ENCODE assay signal across 28 cellular contexts in the genomic region with DNA sequence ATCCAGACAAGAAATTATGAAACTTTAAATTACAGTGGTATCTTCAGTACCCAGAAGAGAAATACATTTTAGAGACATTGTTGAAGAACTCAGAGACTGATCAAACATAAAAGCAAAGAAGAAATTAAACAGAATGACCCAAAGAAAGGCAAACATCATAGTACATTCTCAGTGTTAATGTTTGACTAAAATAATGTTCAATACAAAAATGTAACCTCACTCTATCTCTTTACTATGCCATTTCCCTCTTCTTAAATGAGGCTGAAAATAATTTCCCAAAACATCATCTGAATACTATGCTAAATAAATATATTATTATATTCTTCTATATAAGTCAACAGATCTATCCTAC.
"Had no signal": no experiment of that assay in that cellular context is flagged by ENCODE, and none has a peak within 500 bp of the region (broad histone marks: within the 10 kb centered on the region; RNA-seq: fewer than 3 reads in every experiment).

No MANE protein-coding gene starts in this region.

- H3K4me2 ChIP-seq: neural progenitor cell had no signal

- H3K27ac Mint-ChIP-seq: activated CD4-positive, alpha-beta T cell treated with anti-CD3 and anti-CD28 coated beads, Interleukin-2, amount 10 ng/mL, durations not matched to agents 7 days and 5 days; activated CD8-positive, alpha-beta T cell treated with anti-CD3 and anti-CD28 coated beads for 36 hours; activated T-helper 17 cell treated with anti-CD3 and anti-CD28 coated beads, Interleukin-2, amount 50 U/mL, for 72 hours; effector memory CD8-positive, alpha-beta T cell; natural killer cell; neural progenitor cell had no signal

- H2AFZ ChIP-seq: neural progenitor cell, parathyroid adenoma had no signal

- H3K36me3 ChIP-seq: brain microvascular endothelial cell, left ventricle myocardium inferior, neural progenitor cell, suprapubic skin, tibial artery had no signal

- H3K36me3 Mint-ChIP-seq: natural killer cell had no signal

- H3K27me3 ChIP-seq: brain microvascular endothelial cell, neural progenitor cell, suprapubic skin, tibial artery had no signal

- H3K9me3 ChIP-seq: left ventricle myocardium inferior, psoas muscle, suprapubic skin, tibial artery had no signal

- H3K27me3 Mint-ChIP-seq: activated CD4-positive, alpha-beta T cell treated with anti-CD3 and anti-CD28 coated beads, Interleukin-2, amount 10 ng/mL, durations not matched to agents 7 days and 5 days; activated CD8-positive, alpha-beta T cell treated with anti-CD3 and anti-CD28 coated beads for 36 hours; activated T-helper 17 cell treated with anti-CD3 and anti-CD28 coated beads, Interleukin-2, amount 50 U/mL, for 72 hours; effector memory CD8-positive, alpha-beta T cell had no signal

- H3K9ac ChIP-seq: neural progenitor cell, parathyroid adenoma had no signal

- DNase-seq: activated CD4-positive, alpha-beta T cell treated with anti-CD3 and anti-CD28 coated beads for 1 hour; activated CD4-positive, alpha-beta T cell treated with anti-CD3 and anti-CD28 coated beads, Interleukin-2, amount 10 ng/mL, durations not matched to agents 7 days and 5 days; activated CD8-positive, alpha-beta T cell treated with anti-CD3 and anti-CD28 coated beads for 36 hours; activated gamma-delta T cell treated with Interleukin-2 at 50 U/mL for 16 hours; activated naive CD4-positive, alpha-beta T cell treated with anti-CD3 and anti-CD28 coated beads, Interleukin-2, amount 50 U/mL, for 16 hours; activated T-cell treated with anti-CD3 and anti-CD28 coated beads, Interleukin-2, amount 50 U/mL, for 4 hours; amniotic stem cell; brain microvascular endothelial cell; effector memory CD8-positive, alpha-beta T cell; head of caudate nucleus; hypothalamus; kidney glomerular epithelial cell; left ventricle myocardium inferior; mesendoderm; natural killer cell; occipital lobe; psoas muscle; stimulated activated CD4-positive, alpha-beta T cell treated with anti-CD3 and anti-CD28 coated beads, Interleukin-15, amount 100 ng/mL, for 24 hours; stimulated activated CD4-positive, alpha-beta T cell treated with anti-CD3 and anti-CD28 coated beads, Interleukin-2, amount 100 ng/mL, for 24 hours; stimulated activated naive CD4-positive, alpha-beta T cell; T1000; tibial artery had no signal

- H3K27ac ChIP-seq: brain microvascular endothelial cell, coronary artery, left ventricle myocardium inferior, neural progenitor cell, parathyroid adenoma, psoas muscle, suprapubic skin, tibial artery had no signal

- H3K4me1 ChIP-seq: suprapubic skin, tibial artery had no signal

- H3K4me3 Mint-ChIP-seq: activated CD4-positive, alpha-beta T cell treated with anti-CD3 and anti-CD28 coated beads, Interleukin-2, amount 10 ng/mL, durations not matched to agents 7 days and 5 days; activated CD8-positive, alpha-beta T cell treated with anti-CD3 and anti-CD28 coated beads for 36 hours; activated T-cell treated with anti-CD3 and anti-CD28 coated beads, Interleukin-2, amount 50 U/mL, for 4 hours; activated T-helper 17 cell treated with anti-CD3 and anti-CD28 coated beads, Interleukin-2, amount 50 U/mL, for 72 hours; effector memory CD8-positive, alpha-beta T cell; natural killer cell; neural progenitor cell had no signal

- H3K9me3 Mint-ChIP-seq: activated CD8-positive, alpha-beta T cell treated with anti-CD3 and anti-CD28 coated beads for 36 hours; activated T-cell treated with anti-CD3 and anti-CD28 coated beads, Interleukin-2, amount 50 U/mL, for 4 hours; activated T-helper 17 cell treated with anti-CD3 and anti-CD28 coated beads, Interleukin-2, amount 50 U/mL, for 72 hours; effector memory CD8-positive, alpha-beta T cell; natural killer cell had no signal

- ATAC-seq: activated CD8-positive, alpha-beta T cell treated with anti-CD3 and anti-CD28 coated beads for 36 hours; activated T-cell treated with anti-CD3 and anti-CD28 coated beads, Interleukin-2, amount 50 U/mL, for 4 hours; activated T-helper 17 cell treated with anti-CD3 and anti-CD28 coated beads, Interleukin-2, amount 50 U/mL, for 72 hours; effector memory CD8-positive, alpha-beta T cell; natural killer cell; psoas muscle had no signal

- H3K4me3 ChIP-seq: coronary artery, left ventricle myocardium inferior, lung, neural progenitor cell, psoas muscle, suprapubic skin, tibial artery had no signal
